In the genomic region with DNA sequence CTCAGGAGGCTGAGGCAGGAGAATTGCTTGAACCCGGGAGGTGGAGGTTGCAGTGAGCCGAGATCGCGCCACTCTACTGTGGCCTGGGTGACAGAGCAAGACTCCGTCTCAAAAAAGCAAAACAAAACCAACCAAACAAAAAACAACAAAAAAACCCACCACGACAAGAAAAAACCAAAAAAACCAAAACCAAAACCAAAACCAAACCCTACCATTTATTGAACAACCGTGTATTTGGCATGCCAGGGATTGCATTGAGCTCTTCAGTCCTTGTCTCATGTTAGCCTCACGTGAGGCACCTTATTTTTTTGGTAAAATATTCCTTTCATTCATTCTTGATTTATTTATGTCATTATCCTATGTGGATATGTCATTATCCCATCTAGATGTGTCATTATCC, we compare ENCODE assay signal across 30 cellular contexts.
A peak's percentile ranks its signal among the peaks of the same experiment; 100 is the strongest.
DNase-seq lines count a peak whose midpoint lies in the region; ATAC-seq, FAIRE-seq and TF ChIP-seq lines count a peak whose summit lies in the region.
"Had no signal": no experiment of that assay in that cellular context is flagged by ENCODE, and none has a peak within 500 bp of the region (broad histone marks: within the 10 kb centered on the region; RNA-seq: fewer than 3 reads in every experiment).

No MANE protein-coding gene starts in this region.

- H3K9me3 ChIP-seq in GM12878 (replicated peaks; ENCODE audit: control insufficient read depth, insufficient read depth, low read length) (no peaks in the 10 kb centered on the region), suprapubic skin (no peaks in the 10 kb centered on the region), trophoblast cell (ENCODE audit: insufficient read depth, low read depth, low read length) (peaks cover 2% of the 10 kb centered on the region)
- H3K9me3 ChIP-seq: ascending aorta, SJSA1 had no signal

- no peak overlapping the region for H2AFZ ChIP-seq in GM12878 (ENCODE audit: control insufficient read depth, low read depth, low read length)
- no peak overlapping the region for H2AFZ ChIP-seq in trophoblast cell (ENCODE audit: insufficient read depth, low read length, poor library complexity)
- H2AFZ ChIP-seq: hepatocyte had no signal

- H3K14ac ChIP-seq in trophoblast cell (ENCODE audit: low read length): no peak overlapping the region

- peaks cover 39% of the 10 kb centered on the region for H3K4me1 Mint-ChIP-seq in memory B cell
- H3K4me1 Mint-ChIP-seq: CD4-positive, CD25-positive, alpha-beta regulatory T cell had no signal

- no peak overlapping the region for H3K18ac ChIP-seq in trophoblast cell (ENCODE audit: low read length)

- H3K27me3 ChIP-seq in GM12878 (replicated peaks in 1 of 2; ENCODE audit: control insufficient read depth in 2 of 2, insufficient read depth in 2 of 2, low read length in 1 of 2) (no peaks in the 10 kb centered on the region), suprapubic skin (peaks cover 3% of the 10 kb centered on the region), trophoblast cell (ENCODE audit: insufficient read depth, low read length) (no peaks in the 10 kb centered on the region)
- H3K27me3 ChIP-seq: ascending aorta, SJSA1 had no signal

- H3K4me2 ChIP-seq in GM12878 (ENCODE audit: control insufficient read depth, insufficient read depth) (peak overlapping the region; percentile 28; the same call in 1 of the 2 replicates), trophoblast cell (ENCODE audit: low read length) (no peak overlapping the region)
- H3K4me2 ChIP-seq: hepatocyte had no signal

- DNase-seq in GM19239 (ENCODE audit: insufficient read length, low spot score) (no peak), GM12878 (ENCODE audit: low read depth, low spot score) (no peak), memory B cell (ENCODE audit: low spot score in 2 of 2) (no peak), suprapubic skin (ENCODE audit: low spot score in 2 of 2) (no peak), trophoblast cell (no peak), cerebellar cortex (ENCODE audit: low spot score) (no peak)
- DNase-seq: activated CD8-positive, alpha-beta T cell treated with anti-CD3 and anti-CD28 coated beads for 36 hours; activated naive CD8-positive, alpha-beta T cell treated with anti-CD3 and anti-CD28 coated beads, Interleukin-2, amount 10 ng/mL, durations not matched to agents 7 days and 5 days; activated T-cell treated with anti-CD3 and anti-CD28 coated beads for 4 hours; CD4-positive, CD25-positive, alpha-beta regulatory T cell; GOT3; HFFc6; IMR-90; left colon; NCI-H2029 treated with DMSO at 0.1 percent for 48 hours; NCI-H2227 treated with DMSO at 0.1 percent for 48 hours; NCI-H526 treated with DMSO at 0.1 percent for 48 hours; occipital lobe; stimulated activated naive CD8-positive, alpha-beta T cell treated with anti-CD3 and anti-CD28 coated beads, Interleukin-15, amount 100 ng/mL, for 72 hours; T-helper 1 cell had no signal

- intact Hi-C loops in GM12878 (cut with micrococcal nuclease; ENCODE audit: unreplicated experiment): no loop called here

- POLR2A ChIA-PET in GM12878 (lab: Charles Lee): interaction anchor here (0.6 to 1.3 kb wide), 3 partner anchors 16 to 20 kb away, joined by 3 to 7 read pairs (median 3); no protein-coding TSS in a partner anchor

- H2AK5ac ChIP-seq in trophoblast cell (ENCODE audit: low read length): no peak overlapping the region

- peaks cover 36% of the 10 kb centered on the region for H3K36me3 Mint-ChIP-seq in memory B cell
- H3K36me3 Mint-ChIP-seq: activated naive CD8-positive, alpha-beta T cell treated with anti-CD3 and anti-CD28 coated beads, Interleukin-2, amount 10 ng/mL, durations not matched to agents 7 days and 5 days; CD4-positive, CD25-positive, alpha-beta regulatory T cell; type B pancreatic cell had no signal

- RAD21 ChIA-PET in GM12878 (lab: Charles Lee; ENCODE audit: unreplicated experiment): interaction anchor here (2.0 kb wide), 1 partner anchor 12 kb away, joined by 5 read pairs; no protein-coding TSS in a partner anchor

- H4K8ac ChIP-seq in trophoblast cell (ENCODE audit: low read depth, low read length): no peak overlapping the region

- BruUV-seq in GM12878 (replicated peaks; lab: Mats Ljungman, UMichigan): no TSS peak

- no peaks in the 10 kb centered on the region for H3K79me1 ChIP-seq in trophoblast cell (ENCODE audit: low read length)

- no peaks in the 10 kb centered on the region for H3K9me3 Mint-ChIP-seq in memory B cell
- H3K9me3 Mint-ChIP-seq: activated CD8-positive, alpha-beta T cell treated with anti-CD3 and anti-CD28 coated beads for 36 hours; activated naive CD8-positive, alpha-beta T cell treated with anti-CD3 and anti-CD28 coated beads, Interleukin-2, amount 10 ng/mL, durations not matched to agents 7 days and 5 days; dendritic cell treated with granulocyte-macrophage colony-stimulating factor and Interleukin-4, amounts not matched to agents 40 ng/mL and 50 ng/mL, for 4 days; HFFc6; stimulated activated naive CD8-positive, alpha-beta T cell treated with anti-CD3 and anti-CD28 coated beads, Interleukin-15, amount 100 ng/mL, for 72 hours; type B pancreatic cell had no signal

- H3K27ac ChIP-seq in GM12878 (ENCODE audit: control insufficient read depth, insufficient read depth) (peak overlapping the region; percentile 14; the same call in 1 of the 2 replicates), suprapubic skin (peak overlapping the region; percentile 54), trophoblast cell (ENCODE audit: low read depth, low read length) (no peak overlapping the region)
- H3K27ac ChIP-seq: ascending aorta, hepatocyte, SJSA1 had no signal

- H3K4me3 ChIP-seq in GM12878: no peak overlapping the region
- H3K4me3 ChIP-seq in suprapubic skin: no peak overlapping the region
- H3K4me3 ChIP-seq in trophoblast cell (ENCODE audit: low read depth, low read length): no peak overlapping the region
- H3K4me3 ChIP-seq: ascending aorta, hepatocyte, SJSA1 had no signal

- TF ChIP-seq EP300 in GM12878 (IDR thresholded peaks at IDR 0.05; ENCODE audit: borderline replicate concordance in 1 of 2, control insufficient read depth in 1 of 2, low read depth in 2 of 2, low read length in 2 of 2) (no peak), suprapubic skin (IDR thresholded peaks at IDR 0.05) (no peak)

- in situ Hi-C loops in GM12878 (cut with MboI): no loop called here

- no peak overlapping the region for H3K23ac ChIP-seq in trophoblast cell (ENCODE audit: low read length)

- FAIRE-seq in GM19239 (lab: Jason Lieb, UNC) (peak; percentile 57), GM12878 (lab: Jason Lieb, UNC) (no peak)
- FAIRE-seq: frontal cortex, RCC 7860, TTC549 had no signal

- no peak overlapping the region for H4K91ac ChIP-seq in trophoblast cell (ENCODE audit: low read depth, low read length)

- H3K36me3 ChIP-seq in GM12878 (ENCODE audit: control insufficient read depth in 2 of 2, insufficient read depth in 2 of 2, low read length in 1 of 2) (peaks cover 43 to 55% of the 10 kb centered on the region in 2 experiments), suprapubic skin (no peaks in the 10 kb centered on the region), trophoblast cell (ENCODE audit: control insufficient read depth in 1 of 2, insufficient read depth in 2 of 2, low read length in 2 of 2) (no peaks in the 10 kb centered on the region)
- H3K36me3 ChIP-seq: ascending aorta, SJSA1 had no signal

- H3K27me3 Mint-ChIP-seq in memory B cell: no peaks in the 10 kb centered on the region
- H3K27me3 Mint-ChIP-seq: activated CD8-positive, alpha-beta T cell treated with anti-CD3 and anti-CD28 coated beads for 36 hours; activated naive CD8-positive, alpha-beta T cell treated with anti-CD3 and anti-CD28 coated beads, Interleukin-2, amount 10 ng/mL, durations not matched to agents 7 days and 5 days; dendritic cell treated with granulocyte-macrophage colony-stimulating factor and Interleukin-4, amounts not matched to agents 40 ng/mL and 50 ng/mL, for 4 days had no signal

- no peak for TF ChIP-seq POLR2A in GM12878 (IDR thresholded peaks at IDR 0.05; ENCODE audit: low read depth, low read length)
- no peak for TF ChIP-seq POLR2A in suprapubic skin (IDR thresholded peaks at IDR 0.05)

- no peak for TF ChIP-seq RAD21 in GM12878 (IDR thresholded peaks at IDR 0.05; ENCODE audit: insufficient read depth, low read depth, low read length)

- H3K4me1 ChIP-seq in GM12878 (ENCODE audit: control insufficient read depth, insufficient read depth, low read length): peaks cover 50% of the 10 kb centered on the region
- peaks cover 5% of the 10 kb centered on the region for H3K4me1 ChIP-seq in suprapubic skin
- H3K4me1 ChIP-seq in trophoblast cell (ENCODE audit: control insufficient read depth in 1 of 2, insufficient read depth in 2 of 2, low read length in 2 of 2): no peaks in the 10 kb centered on the region
- H3K4me1 ChIP-seq: ascending aorta, SJSA1 had no signal

- no peak for ATAC-seq in GM12878
- no peak for ATAC-seq in memory B cell (ENCODE audit: low read depth)
- no peak for ATAC-seq in HG03095 (IDR thresholded peaks at IDR 0.05; ENCODE audit: unreplicated experiment)
- ATAC-seq: activated CD4-positive, CD25-positive, alpha-beta regulatory T cell treated with anti-CD3 and anti-CD28 coated beads, Interleukin-2, amount 50 U/mL, for 24 hours; left colon had no signal

- no peak overlapping the region for H2BK120ac ChIP-seq in trophoblast cell (ENCODE audit: insufficient read depth, low read length, poor library complexity)

- H4K20me1 ChIP-seq in GM12878 (ENCODE audit: control insufficient read depth, insufficient read depth): no peaks in the 10 kb centered on the region; the same call in 1 of the 2 replicates

- TF ChIP-seq CTCF in GM12878 (IDR thresholded peaks at IDR 0.05 in 2 of 3, conservative IDR thresholded peaks at IDR 0.05 in 1 of 3; ENCODE audit: control insufficient read depth in 2 of 3, extremely low read depth in 1 of 3, insufficient read depth in 1 of 3, low read depth in 3 of 3, low read length in 3 of 3) (no peak), suprapubic skin (IDR thresholded peaks at IDR 0.05) (no peak)

- peak overlapping the region; percentile 93 for H3K27ac Mint-ChIP-seq in memory B cell
- H3K27ac Mint-ChIP-seq: activated CD8-positive, alpha-beta T cell treated with anti-CD3 and anti-CD28 coated beads for 36 hours; activated naive CD8-positive, alpha-beta T cell treated with anti-CD3 and anti-CD28 coated beads, Interleukin-2, amount 10 ng/mL, durations not matched to agents 7 days and 5 days; CD4-positive, CD25-positive, alpha-beta regulatory T cell; dendritic cell treated with granulocyte-macrophage colony-stimulating factor and Interleukin-4, amounts not matched to agents 40 ng/mL and 50 ng/mL, for 4 days; HFFc6; stimulated activated naive CD8-positive, alpha-beta T cell treated with anti-CD3 and anti-CD28 coated beads, Interleukin-15, amount 100 ng/mL, for 72 hours; type B pancreatic cell had no signal

- CTCF ChIA-PET in GM12878 (lab: Yijun Ruan, JAX): interaction anchor here (0.9 to 1.9 kb wide), 12 partner anchors 9 to 130 kb away, joined by 3 to 13 read pairs (median 4); no protein-coding TSS in a partner anchor

- no peak overlapping the region for H3K4me3 Mint-ChIP-seq in memory B cell
- H3K4me3 Mint-ChIP-seq: activated CD8-positive, alpha-beta T cell treated with anti-CD3 and anti-CD28 coated beads for 36 hours; activated naive CD8-positive, alpha-beta T cell treated with anti-CD3 and anti-CD28 coated beads, Interleukin-2, amount 10 ng/mL, durations not matched to agents 7 days and 5 days; CD4-positive, CD25-positive, alpha-beta regulatory T cell; dendritic cell treated with granulocyte-macrophage colony-stimulating factor and Interleukin-4, amounts not matched to agents 40 ng/mL and 50 ng/mL, for 4 days; HFFc6; stimulated activated naive CD8-positive, alpha-beta T cell treated with anti-CD3 and anti-CD28 coated beads, Interleukin-15, amount 100 ng/mL, for 72 hours; type B pancreatic cell had no signal

- no peak overlapping the region for H2BK5ac ChIP-seq in trophoblast cell (ENCODE audit: low read depth, low read length, poor library complexity)

- no peak overlapping the region for H3K9ac ChIP-seq in GM12878 (ENCODE audit: control insufficient read depth, insufficient read depth, low read length)
- no peak overlapping the region for H3K9ac ChIP-seq in trophoblast cell (ENCODE audit: low read length)

- no peak overlapping the region for H4K12ac ChIP-seq in trophoblast cell (ENCODE audit: low read depth, low read length)

- no peak overlapping the region for H2BK12ac ChIP-seq in trophoblast cell (ENCODE audit: low read length)

- SMC1A ChIA-PET in GM12878 (lab: Charles Lee; ENCODE audit: uncharacterized antibody, unreplicated experiment): interaction anchor here (0.8 to 6.2 kb wide), 10 partner anchors 9 to 108 kb away, joined by 3 to 44 read pairs (median 3); no protein-coding TSS in a partner anchor

- no peak overlapping the region for H3K4ac ChIP-seq in trophoblast cell (ENCODE audit: low read depth, low read length)

- WGBS in GM12878 (ENCODE audit: insufficient coverage, insufficient replicate concordance, low lambda C conversion rate, missing lambda C conversion rate): 59% methylated on average over 8 of the region's 8 CpGs
- 88% methylated on average over 8 of the region's 8 CpGs for WGBS in suprapubic skin
- 100% methylated on average over 1 of the region's 8 CpGs for WGBS in trophoblast cell (ENCODE audit: extremely low coverage, insufficient coverage, insufficient read length)

- peaks cover 9% of the 10 kb centered on the region for H3K79me2 ChIP-seq in GM12878 (ENCODE audit: control insufficient read depth, insufficient read depth, low read length)
- H3K79me2 ChIP-seq in trophoblast cell (ENCODE audit: control insufficient read depth, insufficient read depth, low read length, poor library complexity): no peaks in the 10 kb centered on the region
- H3K79me2 ChIP-seq: hepatocyte had no signal
